ENCODE assay signal across 8 cellular contexts in the genomic region with DNA sequence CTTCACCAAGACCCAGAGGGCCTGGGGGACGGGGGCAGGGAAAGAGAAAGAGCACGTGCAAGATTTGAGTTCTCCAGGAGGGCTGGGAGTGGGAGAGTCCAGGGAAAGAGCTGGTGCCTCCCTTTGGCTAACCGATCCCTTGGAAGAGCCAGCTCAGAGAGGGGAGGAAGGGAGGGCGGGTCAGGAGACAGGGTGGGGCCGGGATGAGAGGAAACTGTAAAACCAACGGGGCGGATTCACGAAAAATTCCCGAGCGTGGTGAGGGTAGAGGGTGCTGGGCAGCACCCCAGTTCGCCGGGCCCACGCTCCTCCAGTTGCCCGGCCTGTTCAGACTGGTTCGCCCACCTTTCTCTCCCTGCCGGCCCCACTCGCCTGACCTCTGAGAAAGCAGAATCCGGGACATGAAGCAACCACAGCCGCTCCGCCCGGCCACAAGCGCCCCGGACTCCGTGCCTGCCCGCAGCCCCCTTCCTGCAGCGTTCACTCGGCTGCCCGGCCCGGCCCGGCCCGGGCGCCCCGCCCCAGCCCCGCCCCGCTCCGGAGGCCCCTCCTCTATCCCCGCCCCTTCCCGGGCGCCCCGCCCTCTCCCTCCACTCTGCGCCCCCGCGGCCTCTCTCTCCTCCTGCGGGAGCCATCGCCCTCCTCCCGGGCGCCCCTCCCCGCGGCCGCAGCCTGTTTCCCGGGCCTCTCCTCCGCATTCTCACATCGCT.
DNase-seq lines count a peak whose midpoint lies in the region; ATAC-seq and TF ChIP-seq lines count a peak whose summit lies in the region.

No MANE protein-coding gene starts in this region.

- no peaks in the 10 kb centered on the region for H3K4me1 ChIP-seq in Caco-2
- peaks cover 13% of the 10 kb centered on the region for H3K4me1 ChIP-seq in prostate gland (replicated peaks)
- H3K4me1 ChIP-seq in upper lobe of right lung, result peaks cover 6% of the 10 kb centered on the region

- POLR2A ChIA-PET in Caco-2 (lab: Charles Lee), result interaction anchor here (0.5 kb wide), 1 partner anchor 230 kb away, joined by 4 read pairs; no protein-coding TSS in a partner anchor

- H3K36me3 Mint-ChIP-seq in Caco-2 (ENCODE audit: insufficient read depth, unreplicated experiment), result no peaks in the 10 kb centered on the region

- no peaks in the 10 kb centered on the region for H3K4me1 Mint-ChIP-seq in Caco-2 (ENCODE audit: low read depth, unreplicated experiment)

- H3K27ac ChIP-seq in angular gyrus (ENCODE audit: low read depth, low read length) (peak overlapping the region; percentile 51), prostate gland (peak overlapping the region; percentile 79 to 81), upper lobe of right lung (peak overlapping the region; percentile 87)

- no peak for TF ChIP-seq CTCF in Caco-2 (IDR thresholded peaks at IDR 0.05; ENCODE audit: insufficient read depth in 1 of 2, low read depth in 1 of 2, low read length in 1 of 2, severe bottlenecking in 1 of 2, unreplicated experiment in 1 of 2)
- TF ChIP-seq CTCF in LNCaP clone FGC (IDR thresholded peaks at IDR 0.05; ENCODE audit: control insufficient read depth, extremely low read depth, insufficient read depth), result no peak
- TF ChIP-seq CTCF in prostate gland (IDR thresholded peaks at IDR 0.05), result no peak
- TF ChIP-seq CTCF in upper lobe of right lung (IDR thresholded peaks at IDR 0.05), result no peak

- TF ChIP-seq POLR2A in prostate gland (IDR thresholded peaks at IDR 0.05), result peak; percentile 71

- DNase-seq in Caco-2 (peak; percentile 60 to 71), LNCaP clone FGC (ENCODE audit: low read depth) (no peak), T-helper 2 cell (peak; percentile 30 to 49 (median 37)), left ventricle myocardium superior (peak; percentile 91), prostate gland (ENCODE audit: low spot score) (peak; percentile 72), upper lobe of right lung (peak; percentile 91)

- H3K9me3 Mint-ChIP-seq in Caco-2 (ENCODE audit: unreplicated experiment), result no peaks in the 10 kb centered on the region

- H3K36me3 ChIP-seq in Caco-2 (ENCODE audit: control insufficient read depth, insufficient read depth, low read length), result no peaks in the 10 kb centered on the region
- H3K36me3 ChIP-seq in prostate gland, result no peaks in the 10 kb centered on the region
- no peaks in the 10 kb centered on the region for H3K36me3 ChIP-seq in upper lobe of right lung

- intact Hi-C loops in Caco-2 (cut with micrococcal nuclease; ENCODE audit: unreplicated experiment) (no loop called here), left ventricle myocardium superior (cut with micrococcal nuclease) (no loop called here), prostate gland (cut with DNase I) (no loop called here), upper lobe of right lung (cut with DNase I) (no loop called here)

- ATAC-seq in GM21619 (IDR thresholded peaks at IDR 0.05; ENCODE audit: unreplicated experiment) (peak; percentile 86), left ventricle myocardium superior (peak; percentile 96), upper lobe of right lung (peak; percentile 95)

- H3K4me3 Mint-ChIP-seq in Caco-2 (ENCODE audit: unreplicated experiment), result peak overlapping the region; percentile 61

- peak overlapping the region; percentile 44 for H3K4me3 ChIP-seq in Caco-2 (ENCODE audit: low read depth, low read length)
- peak overlapping the region; percentile 64 for H3K4me3 ChIP-seq in LNCaP clone FGC (ENCODE audit: low read depth, low read length)
- H3K4me3 ChIP-seq in prostate gland, result peak overlapping the region; percentile 51 to 56
- peak overlapping the region; percentile 61 for H3K4me3 ChIP-seq in upper lobe of right lung

- no TSS peak for BruUV-seq in Caco-2 (replicated peaks; lab: Mats Ljungman, UMichigan)

- H3K27ac Mint-ChIP-seq in Caco-2 (ENCODE audit: unreplicated experiment), result no peak overlapping the region

- under 1% methylated on average over 30 of the region's 53 CpGs for WGBS in prostate gland

- H3K9me3 ChIP-seq in Caco-2 (no peaks in the 10 kb centered on the region), prostate gland (no peaks in the 10 kb centered on the region), upper lobe of right lung (no peaks in the 10 kb centered on the region)

- H3K27me3 ChIP-seq in Caco-2 (replicated peaks; ENCODE audit: control insufficient read depth, insufficient read depth, low read length) (no peaks in the 10 kb centered on the region), prostate gland (replicated peaks; ENCODE audit: insufficient read depth) (no peaks in the 10 kb centered on the region), upper lobe of right lung (no peaks in the 10 kb centered on the region)

- CTCF ChIA-PET in Caco-2 (lab: Charles Lee), result interaction anchor here (0.6 kb wide), 1 partner anchor 756 kb away, joined by 4 read pairs; no protein-coding TSS in a partner anchor

- H3K27me3 Mint-ChIP-seq in Caco-2 (ENCODE audit: insufficient read depth, unreplicated experiment), result no peaks in the 10 kb centered on the region
